9 cellular contexts compared by ENCODE assay signal in the genomic region with DNA sequence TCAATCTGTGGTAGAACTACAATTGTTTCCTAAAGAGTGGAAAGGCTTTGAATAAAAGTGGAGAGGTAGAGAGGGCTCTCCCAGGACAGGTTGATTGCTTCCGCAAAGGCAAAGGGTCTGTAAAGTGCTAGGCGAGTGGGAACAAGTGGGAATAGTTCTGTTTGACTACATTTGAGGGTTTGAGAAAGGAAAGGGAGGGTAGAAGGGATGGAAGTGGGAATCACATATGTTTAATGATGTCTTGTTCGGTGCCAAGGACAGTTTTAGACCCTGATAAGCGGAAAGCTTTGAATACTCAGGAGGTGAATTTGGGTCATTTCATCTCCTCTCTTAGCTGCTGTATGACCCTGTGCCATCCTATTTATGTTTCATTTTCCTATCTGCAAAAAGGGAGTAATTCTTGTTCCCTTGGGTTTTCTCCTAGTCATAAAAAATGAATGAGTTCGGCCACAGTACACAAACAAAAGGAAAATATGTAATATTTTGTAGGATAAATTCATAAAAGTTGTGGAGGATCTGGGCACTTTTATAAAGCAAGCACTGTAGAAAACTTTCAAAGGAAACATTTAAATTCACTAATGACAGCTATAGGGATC. TPM values are rescaled to one million over a fixed set of nuclear protein-coding genes. Genes with fewer than 3 reads are reported as not detected.
A peak's percentile ranks its signal among the peaks of the same experiment; 100 is the strongest.
DNase-seq lines count a peak whose midpoint lies in the region; ATAC-seq and TF ChIP-seq lines count a peak whose summit lies in the region.
"Had no signal": no experiment of that assay in that cellular context is flagged by ENCODE, and none has a peak within 500 bp of the region (broad histone marks: within the 10 kb centered on the region; RNA-seq: fewer than 3 reads in every experiment).

No MANE protein-coding gene starts in this region.

- peak overlapping the region; percentile 21 for H3K27ac Mint-ChIP-seq in Caco-2 (ENCODE audit: unreplicated experiment)

- H3K4me1 ChIP-seq in Caco-2 (peaks cover 14% of the 10 kb centered on the region; the same call in 1 of the 2 replicates), MM.1S (ENCODE audit: low read length) (peaks cover 18% of the 10 kb centered on the region), osteoblast (ENCODE audit: insufficient read depth, low read length) (peaks cover 25% of the 10 kb centered on the region)
- peaks cover 11% of the 10 kb centered on the region for H3K4me1 ChIP-seq in effector memory CD4-positive, alpha-beta T cell (ENCODE audit: control insufficient read depth, insufficient read depth, low read length, poor library complexity, severe bottlenecking)

- no TSS peak for BruUV-seq in Caco-2 (replicated peaks; lab: Mats Ljungman, UMichigan)

- H3K4me1 Mint-ChIP-seq in Caco-2 (ENCODE audit: low read depth, unreplicated experiment), result peaks cover 7% of the 10 kb centered on the region

- no peaks in the 10 kb centered on the region for H3K9me3 ChIP-seq in Caco-2
- H3K9me3 ChIP-seq in MM.1S (replicated peaks; ENCODE audit: insufficient read depth, low read length), result no peaks in the 10 kb centered on the region
- H3K9me3 ChIP-seq in effector memory CD4-positive, alpha-beta T cell (ENCODE audit: control insufficient read depth, low read length), result no peaks in the 10 kb centered on the region
- H3K9me3 ChIP-seq in osteoblast (ENCODE audit: low read depth, low read length), result no peaks in the 10 kb centered on the region

- peaks cover 32% of the 10 kb centered on the region for H3K79me2 ChIP-seq in MM.1S (ENCODE audit: low read length)
- H3K79me2 ChIP-seq in osteoblast (ENCODE audit: insufficient read depth, low read length), result peaks cover 22% of the 10 kb centered on the region

- no peaks in the 10 kb centered on the region for H3K9me3 Mint-ChIP-seq in Caco-2 (ENCODE audit: unreplicated experiment)

- no peak overlapping the region for H2AFZ ChIP-seq in MM.1S (ENCODE audit: low read length)
- H2AFZ ChIP-seq in osteoblast (ENCODE audit: low read length), result no peak overlapping the region

- no peak overlapping the region for H3K9ac ChIP-seq in MM.1S (ENCODE audit: low read length)

- ATAC-seq in GM21529 (IDR thresholded peaks at IDR 0.05; ENCODE audit: unreplicated experiment), result no peak
- no peak for ATAC-seq in GM21447 (IDR thresholded peaks at IDR 0.05; ENCODE audit: unreplicated experiment)
- ATAC-seq in HG03354 (IDR thresholded peaks at IDR 0.05; ENCODE audit: poor library complexity, severe bottlenecking, unreplicated experiment), result no peak

- TF ChIP-seq CTCF in Caco-2 (IDR thresholded peaks at IDR 0.05; ENCODE audit: insufficient read depth in 1 of 2, low read depth in 1 of 2, low read length in 1 of 2, severe bottlenecking in 1 of 2, unreplicated experiment in 1 of 2) (no peak), MM.1S (IDR thresholded peaks at IDR 0.05; ENCODE audit: low read length) (no peak), osteoblast (IDR thresholded peaks at IDR 0.05; ENCODE audit: extremely low read depth, low read depth, low read length) (no peak)

- H3K4me3 ChIP-seq in Caco-2 (ENCODE audit: low read depth, low read length) (no peak overlapping the region), MM.1S (ENCODE audit: low read length) (no peak overlapping the region), osteoblast (ENCODE audit: insufficient read depth, low read length) (no peak overlapping the region)
- no peak overlapping the region for H3K4me3 ChIP-seq in effector memory CD4-positive, alpha-beta T cell (ENCODE audit: insufficient read depth, low read depth, low read length, poor library complexity, severe bottlenecking)

- peak overlapping the region; percentile 88 for H3K4me3 Mint-ChIP-seq in Caco-2 (ENCODE audit: unreplicated experiment)

- POLR2A ChIA-PET in Caco-2 (lab: Charles Lee), result interaction anchor here (0.6 kb wide), 1 partner anchor 20 kb away, joined by 3 read pairs; no protein-coding TSS in a partner anchor

- H3K27me3 Mint-ChIP-seq in Caco-2 (ENCODE audit: insufficient read depth, unreplicated experiment), result no peaks in the 10 kb centered on the region

- H3K36me3 ChIP-seq in Caco-2 (ENCODE audit: control insufficient read depth, insufficient read depth, low read length) (no peaks in the 10 kb centered on the region; the same call in 1 of the 2 replicates), MM.1S (replicated peaks; ENCODE audit: insufficient read depth, low read length) (peaks cover 8% of the 10 kb centered on the region), osteoblast (ENCODE audit: insufficient read depth, low read length) (peaks cover 10% of the 10 kb centered on the region)
- peaks cover 19% of the 10 kb centered on the region for H3K36me3 ChIP-seq in effector memory CD4-positive, alpha-beta T cell (ENCODE audit: control insufficient read depth, insufficient read depth, low read length)

- DNase-seq in Caco-2 (no peak), MM.1S (no peak), osteoblast (ENCODE audit: insufficient read length, low spot score, missing footprints) (peak; percentile 81), mesenteric fat pad (ENCODE audit: low spot score) (no peak)
- DNase-seq in effector memory CD4-positive, alpha-beta T cell, result no peak
- DNase-seq: NCI-H1048 had no signal

- H3K4me2 ChIP-seq in MM.1S (ENCODE audit: low read depth, low read length), result peak overlapping the region; percentile 58; the same call in 1 of the 2 replicates
- H3K4me2 ChIP-seq in osteoblast (ENCODE audit: insufficient read depth, low read length), result peak overlapping the region; percentile 91

- H3K27me3 ChIP-seq in Caco-2 (replicated peaks; ENCODE audit: control insufficient read depth, insufficient read depth, low read length), result no peaks in the 10 kb centered on the region
- no peaks in the 10 kb centered on the region for H3K27me3 ChIP-seq in MM.1S (replicated peaks; ENCODE audit: insufficient read depth, low read length)
- no peaks in the 10 kb centered on the region for H3K27me3 ChIP-seq in effector memory CD4-positive, alpha-beta T cell (replicated peaks; ENCODE audit: control insufficient read depth, insufficient read depth, low read length, poor library complexity, severe bottlenecking)
- H3K27me3 ChIP-seq in osteoblast (ENCODE audit: insufficient read depth, low read length), result no peaks in the 10 kb centered on the region

- no peaks in the 10 kb centered on the region for H3K9me2 ChIP-seq in MM.1S (replicated peaks; ENCODE audit: insufficient read depth, low read length)

- H4K20me1 ChIP-seq in MM.1S (ENCODE audit: insufficient read depth, low read length), result peaks cover 10% of the 10 kb centered on the region
- H4K20me1 ChIP-seq in osteoblast (ENCODE audit: insufficient read depth, low read length), result peaks cover 10% of the 10 kb centered on the region

- H3F3A ChIP-seq in MM.1S (ENCODE audit: insufficient read depth, low read length), result peaks cover 23% of the 10 kb centered on the region

- H3K27ac ChIP-seq in MM.1S (ENCODE audit: low read length) (no peak overlapping the region; the same call in 1 of the 2 replicates), osteoblast (ENCODE audit: low read depth, low read length) (peak overlapping the region; percentile 88)
- H3K27ac ChIP-seq in effector memory CD4-positive, alpha-beta T cell (ENCODE audit: insufficient read depth, low read length, poor library complexity, severe bottlenecking), result peak overlapping the region; percentile 84

- peaks cover 41% of the 10 kb centered on the region for H3K36me3 Mint-ChIP-seq in Caco-2 (ENCODE audit: insufficient read depth, unreplicated experiment)

- CTCF ChIA-PET in Caco-2 (lab: Charles Lee), result interaction anchor here (0.6 kb wide), 1 partner anchor 270 kb away, joined by 5 read pairs; no protein-coding TSS in a partner anchor

- intact Hi-C loops in Caco-2 (cut with micrococcal nuclease; ENCODE audit: unreplicated experiment), result no loop called here

RNA-seq across cellular contexts. Expression of a gene that starts 1.7 kb away (rescaled TPM):
- total RNA-seq in Caco-2 (2022) (43.8 and 48.3 TPM in 2 replicates), osteoblast (14.8 and 16.2 TPM in 2 replicates), mesenteric fat pad (213 TPM)
